In genomic region chr3:51403675-51404074, GRCh38 we compare ENCODE assay signal across 16 cellular contexts.
"Had no signal": no experiment of that assay in that cellular context is flagged by ENCODE, and none has a peak within 500 bp of the region (broad histone marks: within the 10 kb centered on the region; RNA-seq: fewer than 3 reads in every experiment).

No MANE protein-coding gene starts in this region.

- H3K27ac ChIP-seq: dorsolateral prefrontal cortex, stomach, tibial artery, uterus had no signal

- H3K36me3 ChIP-seq: uterus had no signal

- H3K9me3 ChIP-seq: mucosa of descending colon, SK-N-SH, stomach, tibial artery, uterus had no signal

- H3K27me3 ChIP-seq: dorsolateral prefrontal cortex, stomach, tibial artery, uterus had no signal

- H3K4me3 Mint-ChIP-seq: activated B cell treated with CpG ODN at 0.5 μM for 24 hours; natural killer cell treated with Interleukin-12 subunit alpha and Interleukin-12 subunit beta and Interleukin-15 and Interleukin-18, amount 100 ng/mL, for 72 hours had no signal

- DNase-seq: activated B cell treated with CpG ODN at 0.5 μM for 24 hours; activated CD8-positive, alpha-beta memory T cell treated with anti-CD3 and anti-CD28 coated beads for 24 hours; activated gamma-delta T cell treated with Interleukin-2 at 50 U/mL for 16 hours; anterior cingulate cortex; dorsolateral prefrontal cortex; head of caudate nucleus; left colon; mucosa of descending colon; Right ventricle myocardium superior; SK-N-SH; stimulated activated CD4-positive, alpha-beta T cell treated with anti-CD3 and anti-CD28 coated beads, Interleukin-12 subunit alpha, Interleukin-12 subunit beta, amount 100 ng/mL, for 4 hours; stomach; tibial artery; uterus had no signal

- H3K9me3 Mint-ChIP-seq: activated B cell treated with CpG ODN at 0.5 μM for 24 hours; natural killer cell treated with Interleukin-12 subunit alpha and Interleukin-12 subunit beta and Interleukin-15 and Interleukin-18, amount 100 ng/mL, for 72 hours had no signal

- H3K4me1 ChIP-seq: stomach, tibial artery, uterus had no signal

- ATAC-seq: esophagus mucosa; left colon; mucosa of descending colon; natural killer cell treated with Interleukin-12 subunit alpha and Interleukin-12 subunit beta and Interleukin-15 and Interleukin-18, amount 100 ng/mL, for 72 hours had no signal

- H3K4me3 ChIP-seq: dorsolateral prefrontal cortex, mucosa of descending colon, stomach, tibial artery, uterus had no signal

- H3K27me3 Mint-ChIP-seq: activated B cell treated with CpG ODN at 0.5 μM for 24 hours; natural killer cell treated with Interleukin-12 subunit alpha and Interleukin-12 subunit beta and Interleukin-15 and Interleukin-18, amount 100 ng/mL, for 72 hours had no signal

- H3K27ac Mint-ChIP-seq: activated B cell treated with CpG ODN at 0.5 μM for 24 hours; natural killer cell treated with Interleukin-12 subunit alpha and Interleukin-12 subunit beta and Interleukin-15 and Interleukin-18, amount 100 ng/mL, for 72 hours had no signal

- H3K4me1 Mint-ChIP-seq: activated B cell treated with CpG ODN at 0.5 μM for 24 hours had no signal
